In the genomic region with DNA sequence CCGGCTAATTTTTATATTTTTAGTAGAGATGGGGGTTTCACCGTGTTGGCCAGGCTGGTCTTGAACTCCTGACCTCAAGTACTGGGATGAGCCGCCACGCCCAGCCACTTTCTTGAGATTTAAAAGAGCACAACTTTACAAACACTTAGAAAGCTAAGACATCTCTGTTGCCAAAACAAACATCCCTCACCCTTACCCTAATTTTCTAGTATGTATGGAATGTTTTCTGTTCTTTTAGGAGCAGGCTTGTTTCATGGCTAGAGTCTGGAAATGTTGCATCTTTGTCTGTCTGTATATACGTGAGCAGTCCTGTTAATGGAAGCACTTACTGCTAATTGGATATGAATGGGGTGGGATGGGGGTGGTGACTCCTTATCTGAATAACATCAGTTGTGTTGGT, we compare ENCODE assay signal across 21 cellular contexts. TPM values are rescaled to one million over a fixed set of nuclear protein-coding genes. Genes with fewer than 3 reads are reported as not detected.
A peak's percentile ranks its signal among the peaks of the same experiment; 100 is the strongest.
DNase-seq lines count a peak whose midpoint lies in the region; TF ChIP-seq lines count a peak whose summit lies in the region.
"Had no signal": no experiment of that assay in that cellular context is flagged by ENCODE, and none has a peak within 500 bp of the region (broad histone marks: within the 10 kb centered on the region; RNA-seq: fewer than 3 reads in every experiment).

No MANE protein-coding gene starts in this region.

- H3K36me3 Mint-ChIP-seq in neural progenitor cell, result no peaks in the 10 kb centered on the region

- DNase-seq in AG10803 (ENCODE audit: low read depth) (peak; percentile 58), MG63 (peak; percentile 51), fibroblast of gingiva (ENCODE audit: low read depth) (peak; percentile 84), osteoblast (ENCODE audit: insufficient read length, low spot score, missing footprints) (peak; percentile 87), NCI-H748 treated with DMSO at 0.1 percent for 48 hours (lab: John Stamatoyannopoulos, UW) (no peak), neural progenitor cell (ENCODE audit: low spot score) (no peak), cardiac septum (ENCODE audit: low spot score) (no peak), prostate gland (ENCODE audit: low spot score) (no peak)
- DNase-seq: activated CD8-positive, alpha-beta T cell treated with anti-CD3 and anti-CD28 coated beads, Interleukin-2, amount 10 ng/mL, durations not matched to agents 7 days and 5 days; amniotic stem cell; effector memory CD4-positive, alpha-beta T cell; MM.1S; NCI-H187; NCI-H524; OCI-M1 had no signal

- no peak overlapping the region for H3K9ac ChIP-seq in neural progenitor cell
- H3K9ac ChIP-seq: parathyroid adenoma had no signal

- H3K9me3 ChIP-seq in MG63 (peaks cover 6% of the 10 kb centered on the region), osteoblast (ENCODE audit: low read depth, low read length) (no peaks in the 10 kb centered on the region), neural progenitor cell (ENCODE audit: low read depth) (no peaks in the 10 kb centered on the region), prostate gland (no peaks in the 10 kb centered on the region)

- H3K4me3 ChIP-seq in AG10803 (ENCODE audit: low read length) (no peak overlapping the region), MG63 (no peak overlapping the region), osteoblast (ENCODE audit: insufficient read depth, low read length) (peak overlapping the region; percentile 2), neural progenitor cell (no peak overlapping the region), prostate gland (no peak overlapping the region)

- TF ChIP-seq POLR2A in prostate gland (IDR thresholded peaks at IDR 0.05), result no peak

- no peak overlapping the region for H3K4me3 Mint-ChIP-seq in neural progenitor cell
- H3K4me3 Mint-ChIP-seq: activated CD8-positive, alpha-beta T cell treated with anti-CD3 and anti-CD28 coated beads, Interleukin-2, amount 10 ng/mL, durations not matched to agents 7 days and 5 days; activated T-helper 17 cell treated with anti-CD3 and anti-CD28 coated beads, Interleukin-2, amount 50 U/mL, for 72 hours; B cell had no signal

- TF ChIP-seq CTCF in AG10803 (conservative IDR thresholded peaks at IDR 0.05; ENCODE audit: low read length), result no peak
- TF ChIP-seq CTCF in osteoblast (IDR thresholded peaks at IDR 0.05; ENCODE audit: extremely low read depth, low read depth, low read length), result no peak
- TF ChIP-seq CTCF in neural progenitor cell (IDR thresholded peaks at IDR 0.05), result no peak
- TF ChIP-seq CTCF in prostate gland (IDR thresholded peaks at IDR 0.05), result no peak

- H3F3A ChIP-seq in neural progenitor cell (ENCODE audit: low read depth), result no peaks in the 10 kb centered on the region

- peaks cover 3% of the 10 kb centered on the region for H3K9me3 Mint-ChIP-seq in neural progenitor cell
- H3K9me3 Mint-ChIP-seq: activated T-helper 17 cell treated with anti-CD3 and anti-CD28 coated beads, Interleukin-2, amount 50 U/mL, for 72 hours had no signal

- no peak overlapping the region for H3K27ac Mint-ChIP-seq in neural progenitor cell
- H3K27ac Mint-ChIP-seq: activated CD8-positive, alpha-beta T cell treated with anti-CD3 and anti-CD28 coated beads, Interleukin-2, amount 10 ng/mL, durations not matched to agents 7 days and 5 days; activated T-helper 17 cell treated with anti-CD3 and anti-CD28 coated beads, Interleukin-2, amount 50 U/mL, for 72 hours; B cell had no signal

- H2AFZ ChIP-seq in osteoblast (ENCODE audit: low read length), result peak overlapping the region; percentile 27
- H2AFZ ChIP-seq in neural progenitor cell (replicated peaks), result no peak overlapping the region
- H2AFZ ChIP-seq: parathyroid adenoma had no signal

- H3K27me3 Mint-ChIP-seq in neural progenitor cell (ENCODE audit: insufficient read depth, low read depth), result peaks cover under 1% of the 10 kb centered on the region
- H3K27me3 Mint-ChIP-seq: activated T-helper 17 cell treated with anti-CD3 and anti-CD28 coated beads, Interleukin-2, amount 50 U/mL, for 72 hours had no signal

- H3K27ac ChIP-seq in osteoblast (ENCODE audit: low read depth, low read length), result no peak overlapping the region
- no peak overlapping the region for H3K27ac ChIP-seq in neural progenitor cell
- no peak overlapping the region for H3K27ac ChIP-seq in prostate gland
- H3K27ac ChIP-seq: parathyroid adenoma, VCaP had no signal

- H4K20me1 ChIP-seq in osteoblast (ENCODE audit: insufficient read depth, low read length) (no peaks in the 10 kb centered on the region), neural progenitor cell (ENCODE audit: low read depth) (no peaks in the 10 kb centered on the region)

- H3K4me1 Mint-ChIP-seq in neural progenitor cell, result no peaks in the 10 kb centered on the region
- H3K4me1 Mint-ChIP-seq: B cell had no signal

- H3K4me2 ChIP-seq in osteoblast (ENCODE audit: insufficient read depth, low read length) (peak overlapping the region; percentile 47), neural progenitor cell (no peak overlapping the region)

- intact Hi-C loops in cardiac septum (cut with DNase I), result no loop called here
- intact Hi-C loops in prostate gland (cut with DNase I), result no loop called here

- H3K79me2 ChIP-seq in osteoblast (ENCODE audit: insufficient read depth, low read length) (no peaks in the 10 kb centered on the region), neural progenitor cell (ENCODE audit: low read depth) (no peaks in the 10 kb centered on the region)
- H3K79me2 ChIP-seq: parathyroid adenoma had no signal

- H3K27me3 ChIP-seq in MG63 (no peaks in the 10 kb centered on the region), osteoblast (ENCODE audit: insufficient read depth, low read length) (no peaks in the 10 kb centered on the region), neural progenitor cell (no peaks in the 10 kb centered on the region), prostate gland (replicated peaks; ENCODE audit: insufficient read depth) (no peaks in the 10 kb centered on the region)

- H3K36me3 ChIP-seq in MG63, result no peaks in the 10 kb centered on the region
- H3K36me3 ChIP-seq in osteoblast (ENCODE audit: insufficient read depth, low read length), result no peaks in the 10 kb centered on the region
- H3K36me3 ChIP-seq in neural progenitor cell, result no peaks in the 10 kb centered on the region
- no peaks in the 10 kb centered on the region for H3K36me3 ChIP-seq in prostate gland

- H3K4me1 ChIP-seq in osteoblast (ENCODE audit: insufficient read depth, low read length) (peaks cover 13% of the 10 kb centered on the region), neural progenitor cell (no peaks in the 10 kb centered on the region), prostate gland (replicated peaks) (no peaks in the 10 kb centered on the region)
- H3K4me1 ChIP-seq: parathyroid adenoma had no signal

- WGBS in prostate gland, result 31% methylated on average over 5 of the region's 5 CpGs

RNA-seq across cellular contexts. Expression of gene OLAH, which starts 2.9 kb away (rescaled TPM):
- total RNA-seq in MG63 (2014; rRNA removed; shearing (Covaris generic); ENCODE audit: low replicate concordance), result 0.23 TPM in 1 of 2 replicates, not detected in the other
- total RNA-seq in osteoblast (not detected in 2 replicates), neural progenitor cell (ENCODE audit: low replicate concordance) (not detected in 2 replicates), cardiac septum (not detected), prostate gland (1 to 10 TPM in 1 of 2 donors, not detected in 1; 5.3 TPM)
- total RNA-seq: B cell, H1, HT1080 had no signal

RNA-seq across cellular contexts. Expression of gene ACBD7, which starts 42.0 kb away (rescaled TPM):
- total RNA-seq in MG63 (2014; rRNA removed; shearing (Covaris generic); ENCODE audit: low replicate concordance), result 1.5 and 3.9 TPM in 2 replicates
- total RNA-seq in osteoblast, result 0.72 and 0.88 TPM in 2 replicates
- 68.7 and 97.3 TPM in 2 replicates for total RNA-seq in neural progenitor cell (ENCODE audit: low replicate concordance)
- not detected for total RNA-seq in cardiac septum
- total RNA-seq in prostate gland, result 1 to 10 TPM in 1 of 2 donors, under 1 TPM in 1; 0.91 to 3.5 TPM

RNA-seq across cellular contexts. Expression of gene RPP38, which starts 50.5 kb away (rescaled TPM):
- total RNA-seq in MG63 (2014; rRNA removed; shearing (Covaris generic); ENCODE audit: low replicate concordance), result 0.27 and 7.6 TPM in 2 replicates
- total RNA-seq in osteoblast (13.8 and 16.6 TPM in 2 replicates), neural progenitor cell (ENCODE audit: low replicate concordance) (17.0 and 24.1 TPM in 2 replicates), cardiac septum (8.0 TPM), prostate gland (10 to 100 TPM; 17.5 to 20.9 TPM)

Comparison
In these comparisons a context has a peak if more than half of its experiments do, and no peak if none do; other contexts are left out.
1. DNase-seq: peak in AG10803 (single experiment), MG63 (single experiment), fibroblast of gingiva (single experiment) and osteoblast (single experiment); none in NCI-H748 treated with DMSO at 0.1 percent for 48 hours (single experiment), neural progenitor cell (single experiment), cardiac septum (single experiment) and prostate gland (single experiment).
2. RNA of gene ACBD7, which starts 42.0 kb away (total RNA-seq): 68.7 to 97.3 TPM in neural progenitor cell; 0.91 to 3.5 TPM in prostate gland, 1.5 to 3.9 TPM in MG63, 0.72 to 0.88 TPM in osteoblast and not detected in cardiac septum (single experiment); every median in the first group is over 10 times any median in the second.